In genomic region chr4:113411496-113411938, GRCh38 we compare ENCODE assay signal across 12 cellular contexts.
DNase-seq lines count a peak whose midpoint lies in the region; ATAC-seq, FAIRE-seq and TF ChIP-seq lines count a peak whose summit lies in the region.
"Had no signal": no experiment of that assay in that cellular context is flagged by ENCODE, and none has a peak within 500 bp of the region (broad histone marks: within the 10 kb centered on the region; RNA-seq: fewer than 3 reads in every experiment).

No MANE protein-coding gene starts in this region.

- H3K27ac Mint-ChIP-seq in activated naive CD8-positive, alpha-beta T cell treated with anti-CD3 and anti-CD28 coated beads, Interleukin-2, amount 50 U/mL, for 24 hours, result no peak overlapping the region

- peaks cover 17% of the 10 kb centered on the region for H3K27me3 Mint-ChIP-seq in activated naive CD8-positive, alpha-beta T cell treated with anti-CD3 and anti-CD28 coated beads, Interleukin-2, amount 50 U/mL, for 24 hours

- TF ChIP-seq CTCF in WI38 (IDR thresholded peaks at IDR 0.05; ENCODE audit: low read depth, low read length), result peak; percentile 22; the same call in 1 of the 2 replicates

- DNase-seq in Right ventricle myocardium superior (no peak), cardiac septum (ENCODE audit: low spot score) (no peak), left ventricle myocardium superior (no peak), urothelium cell line (ENCODE audit: low spot score) (peak; percentile 45)
- DNase-seq in activated naive CD8-positive, alpha-beta T cell treated with anti-CD3 and anti-CD28 coated beads, Interleukin-2, amount 50 U/mL, for 24 hours, result no peak
- DNase-seq in stimulated activated naive CD4-positive, alpha-beta T cell (lab: John Stamatoyannopoulos, UW), result no peak
- DNase-seq: activated T-cell treated with anti-CD3 and anti-CD28 coated beads, Interleukin-2, amount 50 U/mL, for 1 hour; COR-L47; dorsolateral prefrontal cortex; stimulated activated CD4-positive, alpha-beta T cell treated with anti-CD3 and anti-CD28 coated beads, Interleukin-15, amount 100 ng/mL, for 24 hours had no signal

- FAIRE-seq in urothelium cell line (lab: Jason Lieb, UNC), result peak; percentile 23

- H3K9me3 Mint-ChIP-seq in activated naive CD8-positive, alpha-beta T cell treated with anti-CD3 and anti-CD28 coated beads, Interleukin-2, amount 50 U/mL, for 24 hours, result no peaks in the 10 kb centered on the region

- H3K4me3 Mint-ChIP-seq in activated naive CD8-positive, alpha-beta T cell treated with anti-CD3 and anti-CD28 coated beads, Interleukin-2, amount 50 U/mL, for 24 hours, result no peak overlapping the region

- ATAC-seq in Right ventricle myocardium superior (ENCODE audit: poor library complexity) (peak; percentile 31), left ventricle myocardium superior (peak; percentile 42), HG03025 (IDR thresholded peaks at IDR 0.05; ENCODE audit: low FRiP score, unreplicated experiment) (no peak)
- ATAC-seq in activated naive CD8-positive, alpha-beta T cell treated with anti-CD3 and anti-CD28 coated beads, Interleukin-2, amount 50 U/mL, for 24 hours, result no peak

- H3K4me1 Mint-ChIP-seq in activated naive CD8-positive, alpha-beta T cell treated with anti-CD3 and anti-CD28 coated beads, Interleukin-2, amount 50 U/mL, for 24 hours, result peaks cover 5% of the 10 kb centered on the region

- no peak overlapping the region for H3K4me3 ChIP-seq in WI38 (ENCODE audit: low read depth, low read length)
- H3K4me3 ChIP-seq: dorsolateral prefrontal cortex had no signal

- intact Hi-C loops in Right ventricle myocardium superior (cut with DNase I) (no loop called here), cardiac septum (cut with DNase I) (no loop called here), left ventricle myocardium superior (cut with micrococcal nuclease) (no loop called here)

- no peaks in the 10 kb centered on the region for H3K36me3 Mint-ChIP-seq in activated naive CD8-positive, alpha-beta T cell treated with anti-CD3 and anti-CD28 coated beads, Interleukin-2, amount 50 U/mL, for 24 hours (ENCODE audit: low read depth)

Comparison
In these comparisons a context has a peak if more than half of its experiments do, and no peak if none do; other contexts are left out.
1. ATAC-seq: peak in Right ventricle myocardium superior (single experiment) and left ventricle myocardium superior (single experiment); none in activated naive CD8-positive, alpha-beta T cell treated with anti-CD3 and anti-CD28 coated beads, Interleukin-2, amount 50 U/mL, for 24 hours (single experiment) and HG03025 (single experiment).